Comparison of ENCODE assay signal across 1 cellular context in the genomic region with DNA sequence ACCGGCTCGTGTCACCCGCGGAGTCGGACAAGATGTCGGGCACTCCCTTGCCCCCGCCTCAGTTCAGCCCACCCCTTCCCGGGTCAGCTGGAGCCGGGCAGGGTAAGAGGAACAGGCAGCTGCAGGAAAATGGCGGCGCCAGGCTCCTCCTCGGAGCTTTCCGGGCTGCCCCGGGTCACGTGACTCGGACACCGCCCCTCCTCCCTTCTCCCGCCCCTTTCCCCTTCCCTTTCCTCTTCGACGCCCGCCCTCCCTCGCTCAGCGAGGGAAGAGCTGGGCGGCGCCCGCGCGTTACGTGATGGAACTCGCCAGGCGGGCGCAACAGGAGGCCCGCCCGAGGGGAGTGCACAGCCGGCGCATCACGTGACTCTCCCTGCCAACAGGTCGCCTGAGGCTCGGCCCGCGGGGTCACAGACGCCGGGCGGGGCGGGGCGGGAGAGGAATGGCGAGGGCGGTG.
TF ChIP-seq lines count a peak whose summit lies in the region.

A gene with protein sequence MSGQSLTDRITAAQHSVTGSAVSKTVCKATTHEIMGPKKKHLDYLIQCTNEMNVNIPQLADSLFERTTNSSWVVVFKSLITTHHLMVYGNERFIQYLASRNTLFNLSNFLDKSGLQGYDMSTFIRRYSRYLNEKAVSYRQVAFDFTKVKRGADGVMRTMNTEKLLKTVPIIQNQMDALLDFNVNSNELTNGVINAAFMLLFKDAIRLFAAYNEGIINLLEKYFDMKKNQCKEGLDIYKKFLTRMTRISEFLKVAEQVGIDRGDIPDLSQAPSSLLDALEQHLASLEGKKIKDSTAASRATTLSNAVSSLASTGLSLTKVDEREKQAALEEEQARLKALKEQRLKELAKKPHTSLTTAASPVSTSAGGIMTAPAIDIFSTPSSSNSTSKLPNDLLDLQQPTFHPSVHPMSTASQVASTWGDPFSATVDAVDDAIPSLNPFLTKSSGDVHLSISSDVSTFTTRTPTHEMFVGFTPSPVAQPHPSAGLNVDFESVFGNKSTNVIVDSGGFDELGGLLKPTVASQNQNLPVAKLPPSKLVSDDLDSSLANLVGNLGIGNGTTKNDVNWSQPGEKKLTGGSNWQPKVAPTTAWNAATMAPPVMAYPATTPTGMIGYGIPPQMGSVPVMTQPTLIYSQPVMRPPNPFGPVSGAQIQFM (minus strand): TSS at position 134 of the 457 bp plus-strand sequence. CDS start 304 bp downstream, outside the sequence.

TF ChIP-seq in HepG2, 621 proteins besides CTCF, POLR2A, EP300 and RAD21 (continued from another document and continues in another):
- TF ChIP-seq ZSCAN9 (CRISPR knock-in tag; IDR thresholded peaks at IDR 0.05; ENCODE audit: borderline replicate concordance), result peak; percentile 70; the same call in 1 of the 2 replicates
- TF ChIP-seq HES4 (CRISPR knock-in tag; IDR thresholded peaks at IDR 0.05; ENCODE audit: borderline replicate concordance), result no peak
- TF ChIP-seq SP1 (IDR thresholded peaks at IDR 0.05), result no peak
- TF ChIP-seq SP1 (CRISPR knock-in tag; IDR thresholded peaks at IDR 0.05), result peak; percentile 82
- no peak for TF ChIP-seq SETDB1 (CRISPR knock-in tag; IDR thresholded peaks at IDR 0.05; ENCODE audit: borderline replicate concordance)
- TF ChIP-seq, protein P1, sequence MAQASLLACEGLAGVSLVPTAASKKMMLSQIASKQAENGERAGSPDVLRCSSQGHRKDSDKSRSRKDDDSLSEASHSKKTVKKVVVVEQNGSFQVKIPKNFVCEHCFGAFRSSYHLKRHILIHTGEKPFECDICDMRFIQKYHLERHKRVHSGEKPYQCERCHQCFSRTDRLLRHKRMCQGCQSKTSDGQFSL (CRISPR knock-in tag; IDR thresholded peaks at IDR 0.05), result peak; percentile 66; the same call in 1 of the 2 replicates
- no peak for TF ChIP-seq SRSF4 (IDR thresholded peaks at IDR 0.05; ENCODE audit: low read depth, low read length, poor library complexity, severe bottlenecking)
- TF ChIP-seq ZNF274 (CRISPR knock-in tag; IDR thresholded peaks at IDR 0.05), result no peak; the same call in 1 of the 2 replicates
- TF ChIP-seq, protein P2, sequence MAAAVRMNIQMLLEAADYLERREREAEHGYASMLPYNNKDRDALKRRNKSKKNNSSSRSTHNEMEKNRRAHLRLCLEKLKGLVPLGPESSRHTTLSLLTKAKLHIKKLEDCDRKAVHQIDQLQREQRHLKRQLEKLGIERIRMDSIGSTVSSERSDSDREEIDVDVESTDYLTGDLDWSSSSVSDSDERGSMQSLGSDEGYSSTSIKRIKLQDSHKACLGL (CRISPR knock-in tag; IDR thresholded peaks at IDR 0.05), result no peak
- TF ChIP-seq ZZZ3 (CRISPR knock-in tag; IDR thresholded peaks at IDR 0.05; ENCODE audit: borderline replicate concordance), result no peak
- peak; percentile 94 for TF ChIP-seq RXRA (CRISPR knock-in tag; IDR thresholded peaks at IDR 0.05)
- no peak for TF ChIP-seq SSRP1 (CRISPR knock-in tag; IDR thresholded peaks at IDR 0.05)
- TF ChIP-seq, protein P3, sequence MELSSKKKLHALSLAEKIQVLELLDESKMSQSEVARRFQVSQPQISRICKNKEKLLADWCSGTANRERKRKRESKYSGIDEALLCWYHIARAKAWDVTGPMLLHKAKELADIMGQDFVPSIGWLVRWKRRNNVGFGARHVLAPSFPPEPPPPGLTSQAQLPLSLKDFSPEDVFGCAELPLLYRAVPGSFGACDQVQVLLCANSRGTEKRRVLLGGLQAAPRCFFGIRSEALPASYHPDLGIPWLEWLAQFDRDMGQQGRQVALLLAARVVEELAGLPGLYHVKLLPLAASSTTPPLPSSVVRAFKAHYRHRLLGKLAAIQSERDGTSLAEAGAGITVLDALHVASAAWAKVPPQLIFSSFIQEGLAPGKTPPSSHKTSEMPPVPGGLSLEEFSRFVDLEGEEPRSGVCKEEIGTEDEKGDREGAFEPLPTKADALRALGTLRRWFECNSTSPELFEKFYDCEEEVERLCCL (CRISPR knock-in tag; IDR thresholded peaks at IDR 0.05; ENCODE audit: borderline replicate concordance), result no peak
- TF ChIP-seq, protein P4, sequence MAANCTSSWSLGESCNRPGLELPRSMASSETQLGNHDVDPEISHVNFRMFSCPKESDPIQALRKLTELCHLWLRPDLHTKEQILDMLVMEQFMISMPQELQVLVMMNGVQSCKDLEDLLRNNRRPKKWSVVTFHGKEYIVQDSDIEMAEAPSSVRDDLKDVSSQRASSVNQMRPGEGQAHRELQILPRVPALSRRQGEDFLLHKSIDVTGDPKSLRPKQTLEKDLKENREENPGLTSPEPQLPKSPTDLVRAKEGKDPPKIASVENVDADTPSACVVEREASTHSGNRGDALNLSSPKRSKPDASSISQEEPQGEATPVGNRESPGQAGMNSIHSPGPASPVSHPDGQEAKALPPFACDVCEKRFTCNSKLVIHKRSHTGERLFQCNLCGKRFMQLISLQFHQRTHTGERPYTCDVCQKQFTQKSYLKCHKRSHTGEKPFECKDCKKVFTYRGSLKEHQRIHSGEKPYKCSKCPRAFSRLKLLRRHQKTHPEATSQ (CRISPR knock-in tag; IDR thresholded peaks at IDR 0.05; ENCODE audit: borderline replicate concordance), result peak; percentile 54; the same call in 1 of the 2 replicates
- TF ChIP-seq, protein P5, sequence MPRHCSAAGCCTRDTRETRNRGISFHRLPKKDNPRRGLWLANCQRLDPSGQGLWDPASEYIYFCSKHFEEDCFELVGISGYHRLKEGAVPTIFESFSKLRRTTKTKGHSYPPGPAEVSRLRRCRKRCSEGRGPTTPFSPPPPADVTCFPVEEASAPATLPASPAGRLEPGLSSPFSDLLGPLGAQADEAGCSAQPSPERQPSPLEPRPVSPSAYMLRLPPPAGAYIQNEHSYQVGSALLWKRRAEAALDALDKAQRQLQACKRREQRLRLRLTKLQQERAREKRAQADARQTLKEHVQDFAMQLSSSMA (CRISPR knock-in tag; IDR thresholded peaks at IDR 0.05), result no peak
- no peak for TF ChIP-seq EHMT2 (IDR thresholded peaks at IDR 0.05; ENCODE audit: borderline replicate concordance, low read depth, low read length)
- no peak for TF ChIP-seq NFIB (CRISPR knock-in tag; IDR thresholded peaks at IDR 0.05; ENCODE audit: borderline replicate concordance)
- TF ChIP-seq ZNF225 (CRISPR knock-in tag; IDR thresholded peaks at IDR 0.05), result 0 out of 2 replicates have a peak, but pooled peaks have one; percentile 37
- TF ChIP-seq, protein P6, sequence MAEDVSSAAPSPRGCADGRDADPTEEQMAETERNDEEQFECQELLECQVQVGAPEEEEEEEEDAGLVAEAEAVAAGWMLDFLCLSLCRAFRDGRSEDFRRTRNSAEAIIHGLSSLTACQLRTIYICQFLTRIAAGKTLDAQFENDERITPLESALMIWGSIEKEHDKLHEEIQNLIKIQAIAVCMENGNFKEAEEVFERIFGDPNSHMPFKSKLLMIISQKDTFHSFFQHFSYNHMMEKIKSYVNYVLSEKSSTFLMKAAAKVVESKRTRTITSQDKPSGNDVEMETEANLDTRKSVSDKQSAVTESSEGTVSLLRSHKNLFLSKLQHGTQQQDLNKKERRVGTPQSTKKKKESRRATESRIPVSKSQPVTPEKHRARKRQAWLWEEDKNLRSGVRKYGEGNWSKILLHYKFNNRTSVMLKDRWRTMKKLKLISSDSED (CRISPR knock-in tag; IDR thresholded peaks at IDR 0.05), result no peak
- no peak for TF ChIP-seq RBM22 (optimal IDR thresholded peaks at IDR 0.05; ENCODE audit: low read length)
- no peak for TF ChIP-seq PAWR (CRISPR knock-in tag; IDR thresholded peaks at IDR 0.05; ENCODE audit: borderline replicate concordance)
- no peak for TF ChIP-seq ZNF782 (CRISPR knock-in tag; IDR thresholded peaks at IDR 0.05; ENCODE audit: borderline replicate concordance)
- no peak for TF ChIP-seq PLRG1 (conservative IDR thresholded peaks at IDR 0.05)
- no peak for TF ChIP-seq MAFF (IDR thresholded peaks at IDR 0.05; ENCODE audit: low read depth, low read length)
- TF ChIP-seq ELF1 (CRISPR knock-in tag; IDR thresholded peaks at IDR 0.05), result peak; percentile 82
- TF ChIP-seq, protein P7, sequence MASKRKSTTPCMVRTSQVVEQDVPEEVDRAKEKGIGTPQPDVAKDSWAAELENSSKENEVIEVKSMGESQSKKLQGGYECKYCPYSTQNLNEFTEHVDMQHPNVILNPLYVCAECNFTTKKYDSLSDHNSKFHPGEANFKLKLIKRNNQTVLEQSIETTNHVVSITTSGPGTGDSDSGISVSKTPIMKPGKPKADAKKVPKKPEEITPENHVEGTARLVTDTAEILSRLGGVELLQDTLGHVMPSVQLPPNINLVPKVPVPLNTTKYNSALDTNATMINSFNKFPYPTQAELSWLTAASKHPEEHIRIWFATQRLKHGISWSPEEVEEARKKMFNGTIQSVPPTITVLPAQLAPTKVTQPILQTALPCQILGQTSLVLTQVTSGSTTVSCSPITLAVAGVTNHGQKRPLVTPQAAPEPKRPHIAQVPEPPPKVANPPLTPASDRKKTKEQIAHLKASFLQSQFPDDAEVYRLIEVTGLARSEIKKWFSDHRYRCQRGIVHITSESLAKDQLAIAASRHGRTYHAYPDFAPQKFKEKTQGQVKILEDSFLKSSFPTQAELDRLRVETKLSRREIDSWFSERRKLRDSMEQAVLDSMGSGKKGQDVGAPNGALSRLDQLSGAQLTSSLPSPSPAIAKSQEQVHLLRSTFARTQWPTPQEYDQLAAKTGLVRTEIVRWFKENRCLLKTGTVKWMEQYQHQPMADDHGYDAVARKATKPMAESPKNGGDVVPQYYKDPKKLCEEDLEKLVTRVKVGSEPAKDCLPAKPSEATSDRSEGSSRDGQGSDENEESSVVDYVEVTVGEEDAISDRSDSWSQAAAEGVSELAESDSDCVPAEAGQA (IDR thresholded peaks at IDR 0.05; ENCODE audit: low read depth), result peak; percentile 53
- TF ChIP-seq, protein P7 (CRISPR knock-in tag; IDR thresholded peaks at IDR 0.05; ENCODE audit: borderline replicate concordance), result no peak
- TF ChIP-seq TCF12 (IDR thresholded peaks at IDR 0.05), result no peak
- TF ChIP-seq TCF12 (CRISPR knock-in tag; IDR thresholded peaks at IDR 0.05), result no peak
- TF ChIP-seq ELF4 (CRISPR knock-in tag; IDR thresholded peaks at IDR 0.05; ENCODE audit: borderline replicate concordance), result no peak
- no peak for TF ChIP-seq SIX1 (CRISPR knock-in tag; IDR thresholded peaks at IDR 0.05; ENCODE audit: borderline replicate concordance)
- TF ChIP-seq ZNF251 (CRISPR knock-in tag; IDR thresholded peaks at IDR 0.05), result no peak
- TF ChIP-seq, protein P8, sequence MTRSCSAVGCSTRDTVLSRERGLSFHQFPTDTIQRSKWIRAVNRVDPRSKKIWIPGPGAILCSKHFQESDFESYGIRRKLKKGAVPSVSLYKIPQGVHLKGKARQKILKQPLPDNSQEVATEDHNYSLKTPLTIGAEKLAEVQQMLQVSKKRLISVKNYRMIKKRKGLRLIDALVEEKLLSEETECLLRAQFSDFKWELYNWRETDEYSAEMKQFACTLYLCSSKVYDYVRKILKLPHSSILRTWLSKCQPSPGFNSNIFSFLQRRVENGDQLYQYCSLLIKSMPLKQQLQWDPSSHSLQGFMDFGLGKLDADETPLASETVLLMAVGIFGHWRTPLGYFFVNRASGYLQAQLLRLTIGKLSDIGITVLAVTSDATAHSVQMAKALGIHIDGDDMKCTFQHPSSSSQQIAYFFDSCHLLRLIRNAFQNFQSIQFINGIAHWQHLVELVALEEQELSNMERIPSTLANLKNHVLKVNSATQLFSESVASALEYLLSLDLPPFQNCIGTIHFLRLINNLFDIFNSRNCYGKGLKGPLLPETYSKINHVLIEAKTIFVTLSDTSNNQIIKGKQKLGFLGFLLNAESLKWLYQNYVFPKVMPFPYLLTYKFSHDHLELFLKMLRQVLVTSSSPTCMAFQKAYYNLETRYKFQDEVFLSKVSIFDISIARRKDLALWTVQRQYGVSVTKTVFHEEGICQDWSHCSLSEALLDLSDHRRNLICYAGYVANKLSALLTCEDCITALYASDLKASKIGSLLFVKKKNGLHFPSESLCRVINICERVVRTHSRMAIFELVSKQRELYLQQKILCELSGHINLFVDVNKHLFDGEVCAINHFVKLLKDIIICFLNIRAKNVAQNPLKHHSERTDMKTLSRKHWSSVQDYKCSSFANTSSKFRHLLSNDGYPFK (CRISPR knock-in tag; IDR thresholded peaks at IDR 0.05; ENCODE audit: borderline replicate concordance), result peak; percentile 91; the same call in 1 of the 2 replicates
- peak; percentile 68 for TF ChIP-seq ZBTB38 (CRISPR knock-in tag; IDR thresholded peaks at IDR 0.05)
- TF ChIP-seq ZMYM4 (CRISPR knock-in tag; IDR thresholded peaks at IDR 0.05), result peak; percentile 95
- no peak for TF ChIP-seq EZH2 (conservative IDR thresholded peaks at IDR 0.05; ENCODE audit: low read depth, low read length)
- TF ChIP-seq ZNF567 (CRISPR knock-in tag; IDR thresholded peaks at IDR 0.05; ENCODE audit: borderline replicate concordance), result peak; percentile 31; the same call in 1 of the 2 replicates
- no peak for TF ChIP-seq MAFG (CRISPR knock-in tag; IDR thresholded peaks at IDR 0.05)
- TF ChIP-seq, protein P9, sequence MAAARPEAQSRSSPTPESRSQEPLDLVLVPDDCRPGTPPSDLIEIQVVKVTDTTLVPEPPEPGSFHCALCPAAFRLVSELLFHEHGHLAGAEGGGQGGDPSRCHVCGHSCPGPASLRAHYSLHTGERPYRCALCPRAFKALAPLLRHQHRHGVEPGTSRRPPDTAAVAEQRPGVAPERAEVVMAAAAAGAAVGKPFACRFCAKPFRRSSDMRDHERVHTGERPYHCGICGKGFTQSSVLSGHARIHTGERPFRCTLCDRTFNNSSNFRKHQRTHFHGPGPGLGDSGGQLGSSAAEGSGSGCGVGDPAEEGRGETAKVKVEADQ (CRISPR knock-in tag; IDR thresholded peaks at IDR 0.05; ENCODE audit: borderline replicate concordance), result 0 out of 2 replicates have a peak, but pooled peaks have one; percentile 61
- no peak for TF ChIP-seq IKZF1 (IDR thresholded peaks at IDR 0.05)
- TF ChIP-seq, protein P10, sequence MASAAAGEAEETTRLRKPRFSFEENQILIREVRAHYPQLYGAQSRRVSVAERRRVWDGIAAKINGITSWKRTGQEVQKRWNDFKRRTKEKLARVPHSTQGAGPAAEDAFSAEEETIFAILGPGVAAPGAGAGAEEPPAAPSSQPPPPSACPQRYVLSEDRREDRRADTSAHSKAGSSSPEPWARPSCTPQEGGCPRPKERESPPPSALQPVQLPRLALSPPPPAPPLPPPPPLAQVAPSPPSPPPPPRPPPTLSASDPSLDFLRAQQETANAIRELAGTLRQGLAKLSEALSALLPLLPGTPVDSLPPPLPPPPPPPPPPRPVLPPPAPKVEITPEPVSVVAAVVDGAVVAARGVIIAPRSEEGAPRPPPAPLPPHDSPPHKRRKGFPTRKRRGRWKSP (CRISPR knock-in tag; IDR thresholded peaks at IDR 0.05), result no peak; the same call in 1 of the 2 replicates
- no peak for TF ChIP-seq ZNF431 (CRISPR knock-in tag; IDR thresholded peaks at IDR 0.05; ENCODE audit: borderline replicate concordance, low read depth)
